12 cellular contexts compared by ENCODE assay signal in the genomic region with DNA sequence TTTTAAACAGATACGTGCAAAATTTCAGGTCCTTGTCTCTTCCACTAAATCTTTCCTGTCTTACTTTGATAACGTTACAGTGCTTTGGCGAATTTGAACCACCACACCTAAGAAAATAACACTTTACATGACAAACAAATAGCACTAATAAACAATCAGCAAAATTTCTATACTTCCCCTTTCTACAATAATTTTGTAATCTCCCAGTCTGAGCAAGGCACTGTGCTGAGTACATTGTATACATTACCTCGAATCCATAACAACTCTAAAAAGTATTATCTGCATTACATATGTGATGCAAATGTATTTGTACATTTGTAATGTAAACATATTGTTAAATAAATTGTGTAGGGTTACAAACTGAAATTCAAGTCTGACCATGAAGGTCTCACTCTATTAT. TPM values are rescaled to one million over a fixed set of nuclear protein-coding genes. Genes with fewer than 3 reads are reported as not detected.
DNase-seq lines count a peak whose midpoint lies in the region; ATAC-seq, FAIRE-seq and TF ChIP-seq lines count a peak whose summit lies in the region.
"Had no signal": no experiment of that assay in that cellular context is flagged by ENCODE, and none has a peak within 500 bp of the region (broad histone marks: within the 10 kb centered on the region; RNA-seq: fewer than 3 reads in every experiment).

No MANE protein-coding gene starts in this region.

- peaks cover 98% of the 10 kb centered on the region for H3K79me2 ChIP-seq in KMS-11 (ENCODE audit: insufficient read depth, low read depth)

- H3K9me3 ChIP-seq in BLaER1 treated with 17β-estradiol and CSF1 and Interleukin-3, amounts not matched to agents 10 nM and 100 nM (replicated peaks in 1 of 11) = peaks cover 0 to 6% (median 0%) of the 10 kb centered on the region in 11 experiments; a peak in 1 of 22 replicates

- CTCF ChIA-PET in WTC11 (lab: Charles Lee) = no interaction called here

- peak overlapping the region in 6 of 11 experiments; percentile 1 to 54 (median 14); a peak in 6 of 22 replicates for H3K27ac ChIP-seq in BLaER1 treated with 17β-estradiol and CSF1 and Interleukin-3, amounts not matched to agents 10 nM and 100 nM
- H3K27ac ChIP-seq in KMS-11 = peak overlapping the region; percentile 45; the same call in 1 of the 2 replicates

- H3K4me3 Mint-ChIP-seq in WTC11 = no peak overlapping the region
- H3K4me3 Mint-ChIP-seq in naive B cell = peak overlapping the region in 1 of 8 donors; percentile 9
- H3K4me3 Mint-ChIP-seq: CD4-positive, alpha-beta T cell had no signal

- POLR2A ChIA-PET in WTC11 (lab: Charles Lee) = no interaction called here

- peaks cover 99 to 100% (median 100%) of the 10 kb centered on the region in 11 experiments for H4K20me1 ChIP-seq in BLaER1 treated with 17β-estradiol and CSF1 and Interleukin-3, amounts not matched to agents 10 nM and 100 nM
- no peaks in the 10 kb centered on the region; the same call in 1 of the 2 replicates for H4K20me1 ChIP-seq in KMS-11 (ENCODE audit: insufficient read depth)

- H3K36me3 Mint-ChIP-seq in WTC11 (no peaks in the 10 kb centered on the region), naive B cell (no peaks in the 10 kb centered on the region)

- no peak for DNase-seq in WTC11 (ENCODE audit: low spot score)
- DNase-seq in naive B cell = no peak
- DNase-seq in NCI-H524 treated with DMSO at 0.1 percent for 48 hours (lab: John Stamatoyannopoulos, UW) = no peak
- DNase-seq in urothelium cell line (ENCODE audit: low spot score) = no peak
- DNase-seq in nucleus accumbens (lab: John Stamatoyannopoulos, UW) = no peak
- DNase-seq: activated CD4-positive, alpha-beta T cell treated with anti-CD3 and anti-CD28 coated beads for 1 hour; activated T-cell treated with anti-CD3 and anti-CD28 coated beads for 4 hours; CD4-positive, alpha-beta T cell; kidney; NK-92 treated with Interleukin-12 subunit alpha and Interleukin-12 subunit beta, amount 100 ng/mL, for 24 hours had no signal

- no peak for ATAC-seq in WTC11
- peak; percentile 32 to 41 for ATAC-seq in naive B cell (ENCODE audit: low read depth in 2 of 2)

- H3K9me3 Mint-ChIP-seq in WTC11 = no peaks in the 10 kb centered on the region
- H3K9me3 Mint-ChIP-seq in naive B cell = no peaks in the 10 kb centered on the region
- H3K9me3 Mint-ChIP-seq: CD4-positive, alpha-beta T cell had no signal

- H3K4me1 Mint-ChIP-seq in WTC11 (peaks cover 48% of the 10 kb centered on the region), naive B cell (peaks cover 53 to 65% (median 65%) of the 10 kb centered on the region in 3 donors)

- TF ChIP-seq CTCF in KMS-11 (conservative IDR thresholded peaks at IDR 0.05; ENCODE audit: low read depth, low read length) = no peak
- TF ChIP-seq CTCF in WTC11 (IDR thresholded peaks at IDR 0.05) = no peak

- no peaks in the 10 kb centered on the region for H3K27me3 Mint-ChIP-seq in WTC11 (ENCODE audit: low read depth)
- no peaks in the 10 kb centered on the region for H3K27me3 Mint-ChIP-seq in naive B cell
- H3K27me3 Mint-ChIP-seq: CD4-positive, alpha-beta T cell had no signal

- H3K4me3 ChIP-seq in BLaER1 treated with 17β-estradiol and CSF1 and Interleukin-3, amounts not matched to agents 10 nM and 100 nM = no peak overlapping the region
- H3K4me3 ChIP-seq in KMS-11 (IDR thresholded peaks at IDR 0.05; ENCODE audit: insufficient read depth, low read depth, low read length) = no peak overlapping the region

- 0 out of 22 replicates have a peak overlapping the region, but pooled peaks of 1 of the 11 experiments have one; percentile 16 for H3K9ac ChIP-seq in BLaER1 treated with 17β-estradiol and CSF1 and Interleukin-3, amounts not matched to agents 10 nM and 100 nM
- H3K9ac ChIP-seq in KMS-11 = no peak overlapping the region

- no peak overlapping the region for H2AFZ ChIP-seq in KMS-11 (ENCODE audit: low read depth)

- peak overlapping the region; percentile 50 to 77 (median 68); a peak in 21 of 22 replicates for H3K4me2 ChIP-seq in BLaER1 treated with 17β-estradiol and CSF1 and Interleukin-3, amounts not matched to agents 10 nM and 100 nM
- peak overlapping the region; percentile 78 for H3K4me2 ChIP-seq in KMS-11

- H3K27ac Mint-ChIP-seq in WTC11 = peak overlapping the region; percentile 28
- H3K27ac Mint-ChIP-seq in naive B cell = peak overlapping the region in 2 of 6 donors; percentile 25 to 45
- H3K27ac Mint-ChIP-seq: CD4-positive, alpha-beta T cell had no signal

- peaks cover 29 to 97% (median 55%) of the 10 kb centered on the region in 10 experiments for H3K4me1 ChIP-seq in BLaER1 treated with 17β-estradiol and CSF1 and Interleukin-3, amounts not matched to agents 10 nM and 100 nM
- peaks cover 76% of the 10 kb centered on the region for H3K4me1 ChIP-seq in KMS-11 (ENCODE audit: low read depth, poor library complexity, severe bottlenecking)

- FAIRE-seq in urothelium cell line (lab: Jason Lieb, UNC) = no peak

- H3K27me3 ChIP-seq in BLaER1 treated with 17β-estradiol and CSF1 and Interleukin-3, amounts not matched to agents 10 nM and 100 nM = no peaks in the 10 kb centered on the region
- no peaks in the 10 kb centered on the region for H3K27me3 ChIP-seq in KMS-11 (ENCODE audit: insufficient read depth, low read depth)

- H3K36me3 ChIP-seq in BLaER1 treated with 17β-estradiol and CSF1 and Interleukin-3, amounts not matched to agents 10 nM and 100 nM = peaks cover 4 to 40% (median 22%) of the 10 kb centered on the region in 11 experiments; a peak in 20 of 22 replicates
- no peaks in the 10 kb centered on the region for H3K36me3 ChIP-seq in KMS-11 (ENCODE audit: insufficient read depth)

TF ChIP-seq in WTC11, 78 proteins besides CTCF, POLR2A, EP300 and RAD21:
- no peak for TF ChIP-seq FOXJ3 (CRISPR knock-in tag; IDR thresholded peaks at IDR 0.05; ENCODE audit: borderline replicate concordance)

RNA-seq across cellular contexts. Expression of gene RTN4, which starts 49.9 kb away (rescaled TPM):
- total RNA-seq in WTC11 (2021) = 175 to 202 TPM (median 178 TPM) in 3 replicates
- 10 to 100 TPM; 41.3 to 57.8 (median 53.0) TPM for polyA plus RNA-seq in naive B cell (ENCODE audit: low read depth in 6 of 6)
